Comparison of ENCODE assay signal across 1 cellular context in the genomic region with DNA sequence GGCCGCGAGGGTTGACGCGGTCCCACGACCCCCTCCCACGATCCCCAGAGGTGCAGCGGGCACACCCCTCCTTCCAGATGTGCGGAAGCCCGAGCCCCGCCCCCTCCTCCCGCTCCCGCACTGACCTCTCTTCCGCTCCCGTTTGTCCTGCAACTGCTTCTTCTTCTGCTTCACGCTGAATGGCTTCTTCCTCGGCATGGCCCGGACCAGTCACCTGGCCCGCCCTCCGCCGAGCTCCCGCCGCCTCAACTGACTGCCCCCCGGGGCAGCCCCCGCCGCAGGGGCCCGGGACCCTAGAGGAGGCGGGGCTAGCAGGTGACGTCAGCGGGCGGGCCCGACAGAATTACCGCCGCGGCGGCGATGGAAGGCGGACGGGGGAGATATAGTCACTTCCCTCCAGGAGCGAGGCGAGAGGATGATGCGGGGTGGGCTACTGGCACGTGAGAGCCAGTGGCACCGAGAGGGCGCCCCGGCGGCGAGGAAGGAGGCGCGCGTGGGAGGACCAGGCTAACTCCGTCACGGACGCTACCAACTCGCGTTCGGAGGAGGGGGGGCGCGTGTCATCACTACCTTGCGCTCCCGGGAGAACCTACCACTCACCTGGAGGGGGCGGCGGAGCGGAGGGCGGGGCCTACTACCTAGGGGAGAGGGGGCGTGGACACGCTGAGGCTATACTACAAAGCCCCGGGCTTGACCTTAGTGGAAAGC.
A peak's percentile ranks its signal among the peaks of the same experiment; 100 is the strongest.
TF ChIP-seq lines count a peak whose summit lies in the region.

GNL1 (minus strand) TSS at position 484 of the 708 bp plus-strand sequence; CDS start at position 198, 286 bp downstream.

TF ChIP-seq in K562, 482 proteins besides CTCF, POLR2A, EP300 and RAD21 (continued from another document and continues in another):
- TF ChIP-seq, protein P1, sequence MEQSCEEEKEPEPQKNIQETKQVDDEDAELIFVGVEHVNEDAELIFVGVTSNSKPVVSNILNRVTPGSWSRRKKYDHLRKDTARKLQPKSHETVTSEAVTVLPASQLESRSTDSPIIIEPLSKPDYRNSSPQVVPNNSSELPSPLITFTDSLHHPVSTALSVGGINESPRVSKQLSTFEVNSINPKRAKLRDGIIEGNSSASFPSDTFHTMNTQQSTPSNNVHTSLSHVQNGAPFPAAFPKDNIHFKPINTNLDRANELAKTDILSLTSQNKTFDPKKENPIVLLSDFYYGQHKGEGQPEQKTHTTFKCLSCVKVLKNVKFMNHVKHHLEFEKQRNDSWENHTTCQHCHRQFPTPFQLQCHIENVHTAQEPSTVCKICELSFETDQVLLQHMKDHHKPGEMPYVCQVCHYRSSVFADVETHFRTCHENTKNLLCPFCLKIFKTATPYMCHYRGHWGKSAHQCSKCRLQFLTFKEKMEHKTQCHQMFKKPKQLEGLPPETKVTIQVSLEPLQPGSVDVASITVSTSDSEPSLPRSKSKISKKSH (CRISPR knock-in tag; IDR thresholded peaks at IDR 0.05): no peak
- TF ChIP-seq HMG20A (CRISPR knock-in tag; conservative IDR thresholded peaks at IDR 0.05) (no peak), ZNF830 (CRISPR knock-in tag; IDR thresholded peaks at IDR 0.05) (no peak), ZBED1 (IDR thresholded peaks at IDR 0.05) (peak; percentile 56), RBM14 (IDR thresholded peaks at IDR 0.05; ENCODE audit: borderline replicate concordance, insufficient read depth, low read depth, low read length) (no peak), STAT5B (CRISPR knock-in tag; IDR thresholded peaks at IDR 0.05) (no peak), CLOCK (CRISPR knock-in tag; IDR thresholded peaks at IDR 0.05; ENCODE audit: borderline replicate concordance) (no peak), NFIC (IDR thresholded peaks at IDR 0.05) (no peak; the same call in 1 of the 2 replicates), CTCFL (IDR thresholded peaks at IDR 0.05; ENCODE audit: borderline replicate concordance, insufficient read depth, low read depth, low read length, poor library complexity, severe bottlenecking) (peak; percentile 11), ZNF764 (CRISPR knock-in tag; IDR thresholded peaks at IDR 0.05; ENCODE audit: low read depth) (0 out of 2 replicates have a peak, but pooled peaks have one; percentile 7), CGGBP1 (CRISPR knock-in tag; IDR thresholded peaks at IDR 0.05) (no peak), KLF6 (CRISPR knock-in tag; IDR thresholded peaks at IDR 0.05; ENCODE audit: borderline replicate concordance) (no peak), RFX5 (IDR thresholded peaks at IDR 0.05; ENCODE audit: low read depth, low read length) (no peak), KAT8 (IDR thresholded peaks at IDR 0.05; ENCODE audit: low read depth) (no peak), HDAC3 (IDR thresholded peaks at IDR 0.05; ENCODE audit: borderline replicate concordance, partially characterized antibody) (no peak), SREBF2 (CRISPR knock-in tag; IDR thresholded peaks at IDR 0.05) (no peak), YY1 (IDR thresholded peaks at IDR 0.05; ENCODE audit: borderline replicate concordance in 1 of 3, control insufficient read depth in 1 of 3, extremely low read depth in 1 of 3, insufficient read depth in 3 of 3, insufficient read length in 1 of 3, insufficient replicate concordance in 2 of 3, low read depth in 1 of 3, low read length in 2 of 3) (no peak), EGR1 (conservative IDR thresholded peaks at IDR 0.05) (peak; percentile 99), POLR2H (tag; IDR thresholded peaks at IDR 0.05; ENCODE audit: low read depth) (no peak), HEY1 (CRISPR knock-in tag; IDR thresholded peaks at IDR 0.05; ENCODE audit: borderline replicate concordance) (no peak), ZNF146 (CRISPR knock-in tag; IDR thresholded peaks at IDR 0.05; ENCODE audit: unreplicated experiment) (no peak), THRA (IDR thresholded peaks at IDR 0.05) (no peak), SAFB2 (IDR thresholded peaks at IDR 0.05; ENCODE audit: borderline replicate concordance, low read depth, low read length, severe bottlenecking) (no peak), SIN3B (IDR thresholded peaks at IDR 0.05; ENCODE audit: low read depth) (peak; percentile 55; the same call in 1 of the 2 replicates), RBM39 (optimal IDR thresholded peaks at IDR 0.05; ENCODE audit: low read depth, low read length) (no peak), TCF7 (IDR thresholded peaks at IDR 0.05; ENCODE audit: borderline replicate concordance) (no peak), E2F3 (CRISPR knock-in tag; IDR thresholded peaks at IDR 0.05) (no peak), HDAC1 (IDR thresholded peaks at IDR 0.05) (0 out of 4 replicates have a peak, but pooled peaks of 1 of the 2 experiments have one; percentile 75), GABPA (tag; conservative IDR thresholded peaks at IDR 0.05; ENCODE audit: low read depth) (no peak), TARDBP (IDR thresholded peaks at IDR 0.05) (no peak), RBM22 (IDR thresholded peaks at IDR 0.05; ENCODE audit: low read depth, low read length, poor library complexity, severe bottlenecking) (peak; percentile 89), ZNF592 (IDR thresholded peaks at IDR 0.05) (no peak), SNRNP70 (optimal IDR thresholded peaks at IDR 0.05; ENCODE audit: low read depth, low read length) (no peak), ZNF124 (CRISPR knock-in tag; IDR thresholded peaks at IDR 0.05) (no peak), MYBL2 (IDR thresholded peaks at IDR 0.05; ENCODE audit: low read depth) (no peak), MYBL2 (CRISPR knock-in tag; IDR thresholded peaks at IDR 0.05; ENCODE audit: borderline replicate concordance) (no peak), ZNF778 (CRISPR knock-in tag; IDR thresholded peaks at IDR 0.05) (no peak), ZNF3 (CRISPR knock-in tag; IDR thresholded peaks at IDR 0.05) (no peak)
- TF ChIP-seq, protein P2, sequence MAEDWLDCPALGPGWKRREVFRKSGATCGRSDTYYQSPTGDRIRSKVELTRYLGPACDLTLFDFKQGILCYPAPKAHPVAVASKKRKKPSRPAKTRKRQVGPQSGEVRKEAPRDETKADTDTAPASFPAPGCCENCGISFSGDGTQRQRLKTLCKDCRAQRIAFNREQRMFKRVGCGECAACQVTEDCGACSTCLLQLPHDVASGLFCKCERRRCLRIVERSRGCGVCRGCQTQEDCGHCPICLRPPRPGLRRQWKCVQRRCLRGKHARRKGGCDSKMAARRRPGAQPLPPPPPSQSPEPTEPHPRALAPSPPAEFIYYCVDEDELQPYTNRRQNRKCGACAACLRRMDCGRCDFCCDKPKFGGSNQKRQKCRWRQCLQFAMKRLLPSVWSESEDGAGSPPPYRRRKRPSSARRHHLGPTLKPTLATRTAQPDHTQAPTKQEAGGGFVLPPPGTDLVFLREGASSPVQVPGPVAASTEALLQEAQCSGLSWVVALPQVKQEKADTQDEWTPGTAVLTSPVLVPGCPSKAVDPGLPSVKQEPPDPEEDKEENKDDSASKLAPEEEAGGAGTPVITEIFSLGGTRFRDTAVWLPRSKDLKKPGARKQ (CRISPR knock-in tag; IDR thresholded peaks at IDR 0.05): no peak
- TF ChIP-seq, protein P3, sequence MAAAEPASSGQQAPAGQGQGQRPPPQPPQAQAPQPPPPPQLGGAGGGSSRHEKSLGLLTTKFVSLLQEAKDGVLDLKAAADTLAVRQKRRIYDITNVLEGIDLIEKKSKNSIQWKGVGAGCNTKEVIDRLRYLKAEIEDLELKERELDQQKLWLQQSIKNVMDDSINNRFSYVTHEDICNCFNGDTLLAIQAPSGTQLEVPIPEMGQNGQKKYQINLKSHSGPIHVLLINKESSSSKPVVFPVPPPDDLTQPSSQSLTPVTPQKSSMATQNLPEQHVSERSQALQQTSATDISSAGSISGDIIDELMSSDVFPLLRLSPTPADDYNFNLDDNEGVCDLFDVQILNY (CRISPR knock-in tag; IDR thresholded peaks at IDR 0.05): no peak
- TF ChIP-seq, protein P4, sequence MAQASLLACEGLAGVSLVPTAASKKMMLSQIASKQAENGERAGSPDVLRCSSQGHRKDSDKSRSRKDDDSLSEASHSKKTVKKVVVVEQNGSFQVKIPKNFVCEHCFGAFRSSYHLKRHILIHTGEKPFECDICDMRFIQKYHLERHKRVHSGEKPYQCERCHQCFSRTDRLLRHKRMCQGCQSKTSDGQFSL (CRISPR knock-in tag; IDR thresholded peaks at IDR 0.05): peak; percentile 31; the same call in 1 of the 2 replicates
- TF ChIP-seq, protein P4 (tag; IDR thresholded peaks at IDR 0.05): peak in 1 of 2 experiments; percentile 78; a peak in 2 of 4 replicates
- TF ChIP-seq, protein P5, sequence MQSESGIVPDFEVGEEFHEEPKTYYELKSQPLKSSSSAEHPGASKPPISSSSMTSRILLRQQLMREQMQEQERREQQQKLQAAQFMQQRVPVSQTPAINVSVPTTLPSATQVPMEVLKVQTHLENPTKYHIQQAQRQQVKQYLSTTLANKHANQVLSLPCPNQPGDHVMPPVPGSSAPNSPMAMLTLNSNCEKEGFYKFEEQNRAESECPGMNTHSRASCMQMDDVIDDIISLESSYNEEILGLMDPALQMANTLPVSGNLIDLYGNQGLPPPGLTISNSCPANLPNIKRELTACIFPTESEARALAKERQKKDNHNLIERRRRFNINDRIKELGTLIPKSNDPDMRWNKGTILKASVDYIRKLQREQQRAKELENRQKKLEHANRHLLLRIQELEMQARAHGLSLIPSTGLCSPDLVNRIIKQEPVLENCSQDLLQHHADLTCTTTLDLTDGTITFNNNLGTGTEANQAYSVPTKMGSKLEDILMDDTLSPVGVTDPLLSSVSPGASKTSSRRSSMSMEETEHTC (IDR thresholded peaks at IDR 0.05): no peak
